In genomic region chr3:180390313-180390712, GRCh38 we compare ENCODE assay signal across 26 cellular contexts.
"Had no signal": no experiment of that assay in that cellular context is flagged by ENCODE, and none has a peak within 500 bp of the region (broad histone marks: within the 10 kb centered on the region; RNA-seq: fewer than 3 reads in every experiment).

No MANE protein-coding gene starts in this region.

- H3K4me1 ChIP-seq: heart right ventricle, sigmoid colon, testis, vagina had no signal

- H3K27ac ChIP-seq: heart right ventricle, sigmoid colon, testis, vagina, WERI-Rb-1 had no signal

- H3K36me3 ChIP-seq: heart right ventricle, sigmoid colon, vagina, WERI-Rb-1 had no signal

- DNase-seq: activated CD4-positive, alpha-beta T cell treated with anti-CD3 and anti-CD28 coated beads for 1 hour; activated CD4-positive, alpha-beta T cell treated with anti-CD3 and anti-CD28 coated beads, Interleukin-2, amount 50 U/mL, for 1 hour; activated CD8-positive, alpha-beta memory T cell treated with anti-CD3 and anti-CD28 coated beads for 24 hours; activated CD8-positive, alpha-beta memory T cell treated with anti-CD3 and anti-CD28 coated beads, Interleukin-2, amount 50 U/mL, for 4 hours; activated T-cell treated with anti-CD3 and anti-CD28 coated beads, Interleukin-2, amount 50 U/mL, for 24 hours; central memory CD4-positive, alpha-beta T cell; dermis blood vessel endothelial cell; effector CD8-positive, alpha-beta T cell; erythroblast; foreskin fibroblast; heart right ventricle; islet precursor cell; left cardiac atrium; midbrain; natural killer cell; retina; sigmoid colon; stimulated activated CD4-positive, alpha-beta T cell treated with anti-CD3 and anti-CD28 coated beads, Interleukin-2, amount 100 ng/mL, for 48 hours; stimulated activated CD8-positive, alpha-beta memory T cell treated with anti-CD3 and anti-CD28 coated beads, Interleukin-4, amount 100 ng/mL, for 48 hours; stimulated activated naive CD4-positive, alpha-beta T cell; testis; trophoblast cell; WERI-Rb-1 had no signal

- H3K4me3 ChIP-seq: heart right ventricle, sigmoid colon, testis, vagina had no signal

- ATAC-seq: activated naive CD4-positive, alpha-beta T cell treated with anti-CD3 and anti-CD28 coated beads, Interleukin-2, amount 50 U/mL, for 72 hours; activated T-helper 17 cell treated with anti-CD3 and anti-CD28 coated beads, Interleukin-2, amount 50 U/mL, for 72 hours; heart right ventricle; left cardiac atrium; natural killer cell had no signal

- H3K9me3 ChIP-seq: heart right ventricle, sigmoid colon, testis, vagina had no signal

- H3K27me3 ChIP-seq: heart right ventricle, sigmoid colon, testis, vagina had no signal
